24 cellular contexts compared by ENCODE assay signal in genomic region chr22:32327066-32327465, GRCh38. TPM values are rescaled to one million over a fixed set of nuclear protein-coding genes. Genes with fewer than 3 reads are reported as not detected.
DNase-seq lines count a peak whose midpoint lies in the region; ATAC-seq and TF ChIP-seq lines count a peak whose summit lies in the region.
"Had no signal": no experiment of that assay in that cellular context is flagged by ENCODE, and none has a peak within 500 bp of the region (broad histone marks: within the 10 kb centered on the region; RNA-seq: fewer than 3 reads in every experiment).

No MANE protein-coding gene starts in this region.

- intact Hi-C loops in activated CD4-positive, alpha-beta memory T cell treated with anti-CD3 and anti-CD28 coated beads for 36 hours (cut with micrococcal nuclease), result no loop called here
- intact Hi-C loops in MCF 10A (cut with micrococcal nuclease), result no loop called here
- intact Hi-C loops in upper lobe of right lung (cut with DNase I), result no loop called here

- no peaks in the 10 kb centered on the region for H3K27me3 ChIP-seq in upper lobe of right lung
- H3K27me3 ChIP-seq: BLaER1, ovary, upper lobe of left lung had no signal

- no peaks in the 10 kb centered on the region for H3K9me3 ChIP-seq in upper lobe of right lung
- H3K9me3 ChIP-seq: BLaER1, ovary, upper lobe of left lung had no signal

- TF ChIP-seq CTCF in MCF 10A (IDR thresholded peaks at IDR 0.05; ENCODE audit: unreplicated experiment) (no peak), upper lobe of right lung (IDR thresholded peaks at IDR 0.05) (no peak)

- ATAC-seq in upper lobe of right lung (no peak), GM18505 (IDR thresholded peaks at IDR 0.05; ENCODE audit: unreplicated experiment) (no peak)
- ATAC-seq: effector memory CD8-positive, alpha-beta T cell; K562; left cardiac atrium; right cardiac atrium had no signal

- peak; percentile 2 for DNase-seq in activated CD4-positive, alpha-beta memory T cell treated with anti-CD3 and anti-CD28 coated beads, Interleukin-2, amount 10 ng/mL, durations not matched to agents 7 days and 5 days
- no peak for DNase-seq in activated CD4-positive, alpha-beta memory T cell treated with anti-CD3 and anti-CD28 coated beads for 36 hours
- peak; percentile 68 for DNase-seq in MCF 10A (ENCODE audit: unreplicated experiment)
- peak; percentile 72 for DNase-seq in glomerular endothelial cell (ENCODE audit: extremely low read depth, low read depth, low spot score)
- DNase-seq in upper lobe of right lung, result peak; percentile 19
- DNase-seq in NOMO-1 (lab: John Stamatoyannopoulos, UW; ENCODE audit: unreplicated experiment in 2 of 2), result no peak
- DNase-seq in AML-193 (lab: John Stamatoyannopoulos, UW), result no peak
- DNase-seq: activated CD4-positive, alpha-beta T cell treated with anti-CD3 and anti-CD28 coated beads for 48 hours; activated naive CD8-positive, alpha-beta T cell treated with anti-CD3 and anti-CD28 coated beads, Interleukin-2, amount 10 ng/mL, durations not matched to agents 7 days and 5 days; cerebellar nuclear complex; effector memory CD8-positive, alpha-beta T cell; left cardiac atrium; naive B cell; NCI-H146; NCI-H748 treated with DMSO at 0.1 percent for 48 hours; ovary; right cardiac atrium; upper lobe of left lung had no signal

- no peak for TF ChIP-seq POLR2A in GM18505 (IDR thresholded peaks at IDR 0.05; ENCODE audit: borderline replicate concordance, extremely low read depth, insufficient read depth, insufficient read length)

- BruUV-seq in MCF 10A (replicated peaks; lab: Mats Ljungman, UMichigan), result no TSS peak

- POLR2A ChIA-PET in activated CD4-positive, alpha-beta memory T cell treated with anti-CD3 and anti-CD28 coated beads, Interleukin-2, amount 10 ng/mL, durations not matched to agents 7 days and 5 days (lab: Charles Lee), result interaction anchor here (1.2 kb wide), 1 partner anchor 39 kb away, joined by 3 read pairs; no protein-coding TSS in a partner anchor
- POLR2A ChIA-PET in activated CD4-positive, alpha-beta memory T cell treated with anti-CD3 and anti-CD28 coated beads for 36 hours (lab: Charles Lee), result no interaction called here
- POLR2A ChIA-PET in MCF 10A (lab: Yijun Ruan, JAX), result no interaction called here

- H3K4me3 ChIP-seq in upper lobe of right lung, result no peak overlapping the region
- H3K4me3 ChIP-seq: BLaER1, K562, ovary, upper lobe of left lung had no signal

- no peak overlapping the region for H3K27ac Mint-ChIP-seq in activated CD4-positive, alpha-beta memory T cell treated with anti-CD3 and anti-CD28 coated beads, Interleukin-2, amount 10 ng/mL, durations not matched to agents 7 days and 5 days
- H3K27ac Mint-ChIP-seq in activated CD4-positive, alpha-beta memory T cell treated with anti-CD3 and anti-CD28 coated beads for 36 hours, result no peak overlapping the region
- H3K27ac Mint-ChIP-seq in MCF 10A (ENCODE audit: low read depth, unreplicated experiment), result no peak overlapping the region
- H3K27ac Mint-ChIP-seq: activated naive CD8-positive, alpha-beta T cell treated with anti-CD3 and anti-CD28 coated beads, Interleukin-2, amount 10 ng/mL, durations not matched to agents 7 days and 5 days; effector memory CD8-positive, alpha-beta T cell; naive B cell; T-helper 1 cell treated with Interleukin-12 subunit alpha and Interleukin-12 subunit beta and Interleukin-4 antibody, amounts not matched to agents 30 μg/mL and 1 μg/mL, for 36 hours had no signal

- no peaks in the 10 kb centered on the region for H3K9me3 Mint-ChIP-seq in activated CD4-positive, alpha-beta memory T cell treated with anti-CD3 and anti-CD28 coated beads, Interleukin-2, amount 10 ng/mL, durations not matched to agents 7 days and 5 days
- H3K9me3 Mint-ChIP-seq in activated CD4-positive, alpha-beta memory T cell treated with anti-CD3 and anti-CD28 coated beads for 36 hours, result no peaks in the 10 kb centered on the region
- H3K9me3 Mint-ChIP-seq in MCF 10A (ENCODE audit: unreplicated experiment), result no peaks in the 10 kb centered on the region
- H3K9me3 Mint-ChIP-seq: activated naive CD8-positive, alpha-beta T cell treated with anti-CD3 and anti-CD28 coated beads, Interleukin-2, amount 10 ng/mL, durations not matched to agents 7 days and 5 days; effector memory CD8-positive, alpha-beta T cell; T-helper 1 cell treated with Interleukin-12 subunit alpha and Interleukin-12 subunit beta and Interleukin-4 antibody, amounts not matched to agents 30 μg/mL and 1 μg/mL, for 36 hours had no signal

- no peak overlapping the region for H3K4me3 Mint-ChIP-seq in activated CD4-positive, alpha-beta memory T cell treated with anti-CD3 and anti-CD28 coated beads, Interleukin-2, amount 10 ng/mL, durations not matched to agents 7 days and 5 days
- H3K4me3 Mint-ChIP-seq in activated CD4-positive, alpha-beta memory T cell treated with anti-CD3 and anti-CD28 coated beads for 36 hours, result no peak overlapping the region
- no peak overlapping the region for H3K4me3 Mint-ChIP-seq in MCF 10A (ENCODE audit: unreplicated experiment)
- H3K4me3 Mint-ChIP-seq: activated naive CD8-positive, alpha-beta T cell treated with anti-CD3 and anti-CD28 coated beads, Interleukin-2, amount 10 ng/mL, durations not matched to agents 7 days and 5 days; effector memory CD8-positive, alpha-beta T cell; naive B cell; T-helper 1 cell treated with Interleukin-12 subunit alpha and Interleukin-12 subunit beta and Interleukin-4 antibody, amounts not matched to agents 30 μg/mL and 1 μg/mL, for 36 hours had no signal

- CTCF ChIA-PET in activated CD4-positive, alpha-beta memory T cell treated with anti-CD3 and anti-CD28 coated beads, Interleukin-2, amount 10 ng/mL, durations not matched to agents 7 days and 5 days (lab: Charles Lee), result no interaction called here
- CTCF ChIA-PET in activated CD4-positive, alpha-beta memory T cell treated with anti-CD3 and anti-CD28 coated beads for 36 hours (lab: Charles Lee), result no interaction called here
- CTCF ChIA-PET in MCF 10A (lab: Yijun Ruan, JAX), result interaction anchor here (0.6 kb wide), 1 partner anchor 18 kb away, joined by 3 read pairs; no protein-coding TSS in a partner anchor

- peaks cover 8% of the 10 kb centered on the region for H3K4me1 Mint-ChIP-seq in activated CD4-positive, alpha-beta memory T cell treated with anti-CD3 and anti-CD28 coated beads, Interleukin-2, amount 10 ng/mL, durations not matched to agents 7 days and 5 days
- H3K4me1 Mint-ChIP-seq in activated CD4-positive, alpha-beta memory T cell treated with anti-CD3 and anti-CD28 coated beads for 36 hours (ENCODE audit: low read depth), result no peaks in the 10 kb centered on the region
- no peaks in the 10 kb centered on the region for H3K4me1 Mint-ChIP-seq in MCF 10A (ENCODE audit: insufficient read depth, unreplicated experiment)
- H3K4me1 Mint-ChIP-seq: activated naive CD8-positive, alpha-beta T cell treated with anti-CD3 and anti-CD28 coated beads, Interleukin-2, amount 10 ng/mL, durations not matched to agents 7 days and 5 days; naive B cell had no signal

- no peaks in the 10 kb centered on the region for H3K36me3 Mint-ChIP-seq in activated CD4-positive, alpha-beta memory T cell treated with anti-CD3 and anti-CD28 coated beads, Interleukin-2, amount 10 ng/mL, durations not matched to agents 7 days and 5 days (ENCODE audit: low read depth)
- no peaks in the 10 kb centered on the region for H3K36me3 Mint-ChIP-seq in activated CD4-positive, alpha-beta memory T cell treated with anti-CD3 and anti-CD28 coated beads for 36 hours
- H3K36me3 Mint-ChIP-seq in MCF 10A (ENCODE audit: insufficient read depth, unreplicated experiment), result no peaks in the 10 kb centered on the region
- H3K36me3 Mint-ChIP-seq: activated naive CD8-positive, alpha-beta T cell treated with anti-CD3 and anti-CD28 coated beads, Interleukin-2, amount 10 ng/mL, durations not matched to agents 7 days and 5 days had no signal

- no peak overlapping the region for H3K27ac ChIP-seq in upper lobe of right lung
- H3K27ac ChIP-seq: BLaER1, ovary, upper lobe of left lung had no signal

- H3K36me3 ChIP-seq in upper lobe of right lung, result no peaks in the 10 kb centered on the region
- H3K36me3 ChIP-seq: BLaER1, ovary, upper lobe of left lung had no signal

- no peaks in the 10 kb centered on the region for H3K27me3 Mint-ChIP-seq in activated CD4-positive, alpha-beta memory T cell treated with anti-CD3 and anti-CD28 coated beads, Interleukin-2, amount 10 ng/mL, durations not matched to agents 7 days and 5 days
- no peaks in the 10 kb centered on the region for H3K27me3 Mint-ChIP-seq in activated CD4-positive, alpha-beta memory T cell treated with anti-CD3 and anti-CD28 coated beads for 36 hours
- peaks cover 4% of the 10 kb centered on the region for H3K27me3 Mint-ChIP-seq in MCF 10A (ENCODE audit: insufficient read depth, unreplicated experiment)
- H3K27me3 Mint-ChIP-seq: activated naive CD8-positive, alpha-beta T cell treated with anti-CD3 and anti-CD28 coated beads, Interleukin-2, amount 10 ng/mL, durations not matched to agents 7 days and 5 days had no signal

- H3K4me1 ChIP-seq in upper lobe of right lung, result no peaks in the 10 kb centered on the region

RNA-seq across cellular contexts. Expression of gene RFPL3, which starts 30.6 kb away (rescaled TPM):
- total RNA-seq in activated CD4-positive, alpha-beta memory T cell treated with anti-CD3 and anti-CD28 coated beads, Interleukin-2, amount 10 ng/mL, durations not matched to agents 7 days and 5 days, result not detected
- not detected for total RNA-seq in activated CD4-positive, alpha-beta memory T cell treated with anti-CD3 and anti-CD28 coated beads for 36 hours
- total RNA-seq in MCF 10A (2022) (not detected in 2 replicates), glomerular endothelial cell (not detected in 2 replicates), upper lobe of right lung (not detected)
- total RNA-seq: A673; activated naive CD8-positive, alpha-beta T cell treated with anti-CD3 and anti-CD28 coated beads, Interleukin-2, amount 10 ng/mL, durations not matched to agents 7 days and 5 days; K562; left cardiac atrium; mesenteric fat pad; ovary; right cardiac atrium; upper lobe of left lung had no signal

Comparison
In these comparisons a context has a peak if more than half of its experiments do, and no peak if none do; other contexts are left out.
1. DNase-seq: peak in activated CD4-positive, alpha-beta memory T cell treated with anti-CD3 and anti-CD28 coated beads, Interleukin-2, amount 10 ng/mL, durations not matched to agents 7 days and 5 days (single experiment), MCF 10A (single experiment), glomerular endothelial cell (single experiment) and upper lobe of right lung (single experiment); none in activated CD4-positive, alpha-beta memory T cell treated with anti-CD3 and anti-CD28 coated beads for 36 hours (single experiment), NOMO-1 (0 of 2) and AML-193 (0 of 2).